11 cellular contexts compared by ENCODE assay signal in genomic region chr2:240502059-240502429, GRCh38.
"Had no signal": no experiment of that assay in that cellular context is flagged by ENCODE, and none has a peak within 500 bp of the region (broad histone marks: within the 10 kb centered on the region; RNA-seq: fewer than 3 reads in every experiment).

No MANE protein-coding gene starts in this region.

- H3K4me3 ChIP-seq: adrenal gland, dorsolateral prefrontal cortex, gastroesophageal sphincter, ovary, suprapubic skin had no signal

- H3K27ac ChIP-seq: adrenal gland, dorsolateral prefrontal cortex, gastroesophageal sphincter, ovary, suprapubic skin had no signal

- H3K36me3 ChIP-seq: adrenal gland, ovary had no signal

- H3K27me3 ChIP-seq: adrenal gland, dorsolateral prefrontal cortex, gastroesophageal sphincter, ovary, suprapubic skin had no signal

- H3K4me1 ChIP-seq: gastroesophageal sphincter, suprapubic skin had no signal

- DNase-seq: activated CD4-positive, alpha-beta T cell treated with anti-CD3 and anti-CD28 coated beads for 36 hours; nephron progenitor cell; ovary; stimulated activated CD4-positive, alpha-beta T cell treated with anti-CD3 and anti-CD28 coated beads, Interleukin-2, amount 100 ng/mL, for 48 hours; stimulated activated naive CD4-positive, alpha-beta T cell treated with Interleukin-2 at 50 U/mL for 16 hours; T-helper 2 cell; trophoblast cell had no signal

- H3K9me3 ChIP-seq: adrenal gland, gastroesophageal sphincter, ovary, suprapubic skin had no signal

- ATAC-seq: activated CD4-positive, alpha-beta T cell treated with anti-CD3 and anti-CD28 coated beads for 36 hours; gastroesophageal sphincter had no signal
